ENCODE assay signal across 8 cellular contexts in genomic region chr19:45691516-45692186, GRCh38. TPM values are rescaled to one million over a fixed set of nuclear protein-coding genes. Genes with fewer than 3 reads are reported as not detected.
DNase-seq lines count a peak whose midpoint lies in the region; ATAC-seq, FAIRE-seq and TF ChIP-seq lines count a peak whose summit lies in the region.

Gene SNRPD2, minus strand, starts transcription at chr19:45691953. Its CDS starts 65 bp downstream, at chr19:45691888.

- H3K4me3 ChIP-seq in left ventricle myocardium inferior (peak within 1 kb of the TSS; percentile 73), upper lobe of right lung (peak within 1 kb of the TSS; percentile 88)

- DNase-seq in GM12892 (ENCODE audit: insufficient read length) (peak; percentile 81), NCI-H1105 treated with DMSO at 0.1 percent for 48 hours (lab: John Stamatoyannopoulos, UW) (peak; percentile 92), SW480 (ENCODE audit: low spot score) (peak; percentile 98), amygdala (lab: John Stamatoyannopoulos, UW) (peak; percentile 71 to 99 (median 94)), left ventricle myocardium inferior (peak; percentile 91), progenitor cell of endocrine pancreas (ENCODE audit: low spot score, unreplicated experiment) (peak; percentile 89), upper lobe of right lung (peak; percentile 96)

- H3K27ac ChIP-seq in left ventricle myocardium inferior (replicated peaks), result peak within 1 kb of the TSS; percentile 83
- H3K27ac ChIP-seq in upper lobe of right lung, result peak within 1 kb of the TSS; percentile 95

- FAIRE-seq in GM12892 (lab: Jason Lieb, UNC), result no peak

- H3K9me3 ChIP-seq in left ventricle myocardium inferior (replicated peaks) (no peaks in the 10 kb centered on the region), upper lobe of right lung (no peaks in the 10 kb centered on the region)

- peak within 1 kb of the TSS; percentile 88 for H3K4me3 Mint-ChIP-seq in progenitor cell of endocrine pancreas (ENCODE audit: low read depth)

- intact Hi-C loops in left ventricle myocardium inferior (cut with micrococcal nuclease), result no loop called here
- intact Hi-C loops in upper lobe of right lung (cut with DNase I), result no loop called here

- TF ChIP-seq POLR2A in GM12892 (IDR thresholded peaks at IDR 0.05; ENCODE audit: low read depth, low read length), result peak; percentile 99

- H3K36me3 Mint-ChIP-seq in progenitor cell of endocrine pancreas (ENCODE audit: insufficient read depth), result peaks cover 4% of the 10 kb centered on the region

- no peaks in the 10 kb centered on the region for H3K9me3 Mint-ChIP-seq in progenitor cell of endocrine pancreas (ENCODE audit: low read depth)

- H3K36me3 ChIP-seq in left ventricle myocardium inferior (peaks cover 23% of the 10 kb centered on the region), upper lobe of right lung (peaks cover 22% of the 10 kb centered on the region)

- H3K27me3 ChIP-seq in left ventricle myocardium inferior (ENCODE audit: low read depth) (no peaks in the 10 kb centered on the region), upper lobe of right lung (no peaks in the 10 kb centered on the region)

- no peaks in the 10 kb centered on the region for H3K27me3 Mint-ChIP-seq in progenitor cell of endocrine pancreas

- peaks cover 6% of the 10 kb centered on the region for H3K4me1 Mint-ChIP-seq in progenitor cell of endocrine pancreas (ENCODE audit: low read depth)

- no peak for TF ChIP-seq CTCF in left ventricle myocardium inferior (IDR thresholded peaks at IDR 0.05; ENCODE audit: borderline replicate concordance)
- TF ChIP-seq CTCF in progenitor cell of endocrine pancreas (IDR thresholded peaks at IDR 0.05; ENCODE audit: unreplicated experiment), result no peak
- peak; percentile 8 for TF ChIP-seq CTCF in upper lobe of right lung (IDR thresholded peaks at IDR 0.05)

- ATAC-seq in HG02678 (IDR thresholded peaks at IDR 0.05; ENCODE audit: unreplicated experiment), result peak; percentile 53
- ATAC-seq in upper lobe of right lung, result peak; percentile 81

- peak within 1 kb of the TSS; percentile 99 for H3K27ac Mint-ChIP-seq in progenitor cell of endocrine pancreas

- H3K4me1 ChIP-seq in left ventricle myocardium inferior (peaks cover 28% of the 10 kb centered on the region), upper lobe of right lung (peaks cover 17% of the 10 kb centered on the region)

RNA-seq across cellular contexts. Expression of gene SNRPD2, which starts in this region (rescaled TPM):
- 623 TPM for polyA plus RNA-seq in GM12892 (2012; ENCODE audit: missing spikeins)
- total RNA-seq in left ventricle myocardium inferior, result 249 TPM
- 401 and 414 TPM in 2 replicates for total RNA-seq in progenitor cell of endocrine pancreas
- 188 TPM for total RNA-seq in upper lobe of right lung

Comparison
In these comparisons a context has a peak if more than half of its experiments do, and no peak if none do; other contexts are left out.
1. Peak in every context shown above with its lines: DNase-seq, ATAC-seq, H3K4me3 ChIP-seq and H3K27ac ChIP-seq.